Comparison of ENCODE assay signal across 1 cellular context in genomic region chr2:178530625-178531142, GRCh38.
TF ChIP-seq lines count a peak whose summit lies in the region.

No MANE protein-coding gene starts in this region.

TF ChIP-seq in GM12878, 131 proteins besides CTCF, POLR2A, EP300 and RAD21 (continued from another document):
- peak; percentile 28; the same call in 1 of the 2 replicates for TF ChIP-seq NR2C1 (IDR thresholded peaks at IDR 0.05)
- peak; percentile 75; the same call in 1 of the 2 replicates for TF ChIP-seq FOXM1 (IDR thresholded peaks at IDR 0.05; ENCODE audit: low read depth, low read length)
- TF ChIP-seq ZBTB40 (IDR thresholded peaks at IDR 0.05; ENCODE audit: borderline replicate concordance): no peak; the same call in 1 of the 2 replicates
- TF ChIP-seq FOS (IDR thresholded peaks at IDR 0.05; ENCODE audit: borderline replicate concordance, extremely low read depth, insufficient read length): no peak
